Comparison of ENCODE assay signal across 12 cellular contexts in genomic region chr19:40893112-40893511, GRCh38. TPM values are rescaled to one million over a fixed set of nuclear protein-coding genes. Genes with fewer than 3 reads are reported as not detected.
"Had no signal": no experiment of that assay in that cellular context is flagged by ENCODE, and none has a peak within 500 bp of the region (broad histone marks: within the 10 kb centered on the region; RNA-seq: fewer than 3 reads in every experiment).

No MANE protein-coding gene starts in this region.

- H3K27ac ChIP-seq: GM23248 had no signal

- H3K4me2 ChIP-seq: GM23338 had no signal

- FAIRE-seq: H1, H54 had no signal

- H3K4me1 ChIP-seq: HAP-1 had no signal

- H3K27ac Mint-ChIP-seq: GM23338, H9, HFFc6 had no signal

- ATAC-seq: GM23338, HCT116 had no signal

- H3K9ac ChIP-seq: GM23248 had no signal

- H3K4me3 Mint-ChIP-seq: GM23338, H9, HFFc6 had no signal

- H2AFZ ChIP-seq: GM23248, GM23338 had no signal

- DNase-seq: GM23248, GOT3, H7, H9, HCEC 1CT, HFFc6 had no signal

- H3K9me3 Mint-ChIP-seq: GM23338, H9, HFFc6 had no signal

- H3K4me3 ChIP-seq: GM23248, GM23338, HAP-1 had no signal

- H3K9me3 ChIP-seq: HAP-1 had no signal

- H3K36me3 ChIP-seq: HAP-1 had no signal

- H3K4me1 Mint-ChIP-seq: GM23338, H9 had no signal

RNA-seq across cellular contexts. Expression of gene CYP2A7, which starts 11.1 kb away (rescaled TPM):
- total RNA-seq: GM23248, GM23338, H1, H4, H7, H9, HFFc6 had no signal
- polyA plus RNA-seq: GM23248, GM23338 had no signal

RNA-seq across cellular contexts. Expression of gene CYP2A6, which starts 42.9 kb away (rescaled TPM):
- total RNA-seq: GM23248, GM23338, H1, H4, H7, HFFc6 had no signal
- polyA plus RNA-seq: GM23248 had no signal
